In the genomic region with DNA sequence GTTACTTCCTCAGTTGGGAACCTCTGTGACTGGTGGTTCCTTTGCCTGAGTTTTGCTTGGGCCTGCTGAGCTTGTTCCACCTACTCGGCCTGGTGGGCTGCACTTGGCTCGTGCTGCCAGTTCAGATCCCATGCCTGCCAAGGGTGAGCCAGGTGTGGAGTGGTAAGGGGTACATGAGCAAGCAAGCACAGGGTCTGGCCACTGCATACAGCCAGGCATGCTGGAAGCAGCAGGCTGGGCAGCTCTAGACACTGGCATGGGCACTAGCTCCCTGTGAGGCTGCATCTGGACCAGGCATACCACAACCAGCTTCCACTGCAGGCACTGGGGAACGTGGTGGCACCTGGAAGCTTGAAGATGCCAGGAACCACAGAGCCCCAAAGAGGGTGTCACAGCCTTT, we compare ENCODE assay signal across 35 cellular contexts.
"Had no signal": no experiment of that assay in that cellular context is flagged by ENCODE, and none has a peak within 500 bp of the region (broad histone marks: within the 10 kb centered on the region; RNA-seq: fewer than 3 reads in every experiment).

No MANE protein-coding gene starts in this region.

- H3K4me1 Mint-ChIP-seq: activated B cell treated with CpG ODN at 0.5 μM for 24 hours; activated CD4-positive, alpha-beta T cell treated with anti-CD3 and anti-CD28 coated beads, Interleukin-2, amount 10 ng/mL, durations not matched to agents 24 days and 14 days; activated naive CD8-positive, alpha-beta T cell treated with anti-CD3 and anti-CD28 coated beads for 36 hours; activated T-helper 17 cell treated with anti-CD3 and anti-CD28 coated beads, Interleukin-2, amount 50 U/mL, for 72 hours had no signal

- H3K27me3 ChIP-seq: adrenal gland, body of pancreas, brain microvascular endothelial cell, breast epithelium had no signal

- H3K27me3 Mint-ChIP-seq: activated CD4-positive, alpha-beta memory T cell treated with anti-CD3 and anti-CD28 coated beads for 36 hours; activated CD4-positive, alpha-beta T cell treated with anti-CD3 and anti-CD28 coated beads, Interleukin-2, amount 10 ng/mL, durations not matched to agents 24 days and 14 days had no signal

- H3K4me3 Mint-ChIP-seq: activated B cell treated with CpG ODN at 0.5 μM for 24 hours; activated CD4-positive, alpha-beta memory T cell treated with anti-CD3 and anti-CD28 coated beads for 36 hours; activated CD4-positive, alpha-beta T cell treated with anti-CD3 and anti-CD28 coated beads, Interleukin-2, amount 10 ng/mL, durations not matched to agents 24 days and 14 days; activated CD8-positive, alpha-beta T cell treated with anti-CD3 and anti-CD28 coated beads for 36 hours; activated naive CD4-positive, alpha-beta T cell treated with anti-CD3 and anti-CD28 coated beads for 36 hours; activated naive CD8-positive, alpha-beta T cell treated with anti-CD3 and anti-CD28 coated beads for 36 hours; activated T-cell treated with anti-CD3 and anti-CD28 coated beads, Interleukin-2, amount 50 U/mL, for 4 hours; activated T-cell treated with anti-CD3 and anti-CD28 coated beads, Interleukin-2, amount 50 U/mL, for 72 hours; activated T-helper 1 cell treated with anti-CD3 and anti-CD28 coated beads, Interleukin-12 subunit alpha, Interleukin-12 subunit beta, Interleukin-2, Interleukin-4 antibody, amounts not matched to agents 30 ng/mL and 10 ng/mL and 1 ng/mL, durations not matched to agents 14 hours and 24 hours and 36 hours; activated T-helper 17 cell treated with anti-CD3 and anti-CD28 coated beads, Interleukin-2, amount 50 U/mL, for 72 hours; T-helper 1 cell treated with Interleukin-12 subunit alpha and Interleukin-12 subunit beta and Interleukin-4 antibody, amounts not matched to agents 30 μg/mL and 1 μg/mL, for 36 hours; T-helper 2 cell treated with Interferon-gamma antibody and Interleukin-4, amounts not matched to agents 5 μg/mL and 100 μg/mL, for 36 hours had no signal

- H3K9me3 ChIP-seq: adrenal gland had no signal

- H3K36me3 ChIP-seq: adrenal gland, brain microvascular endothelial cell, breast epithelium had no signal

- H3K36me3 Mint-ChIP-seq: activated CD4-positive, alpha-beta memory T cell treated with anti-CD3 and anti-CD28 coated beads for 36 hours; activated naive CD8-positive, alpha-beta T cell treated with anti-CD3 and anti-CD28 coated beads for 36 hours had no signal

- H3K27ac Mint-ChIP-seq: activated B cell treated with CpG ODN at 0.5 μM for 24 hours; activated CD4-positive, alpha-beta memory T cell treated with anti-CD3 and anti-CD28 coated beads for 36 hours; activated CD4-positive, alpha-beta T cell treated with anti-CD3 and anti-CD28 coated beads, Interleukin-2, amount 10 ng/mL, durations not matched to agents 24 days and 14 days; activated CD8-positive, alpha-beta T cell treated with anti-CD3 and anti-CD28 coated beads for 36 hours; activated naive CD4-positive, alpha-beta T cell treated with anti-CD3 and anti-CD28 coated beads for 36 hours; activated naive CD4-positive, alpha-beta T cell treated with anti-CD3 and anti-CD28 coated beads, Interleukin-2, amount 50 U/mL, for 72 hours; activated naive CD8-positive, alpha-beta T cell treated with anti-CD3 and anti-CD28 coated beads for 36 hours; activated T-cell treated with anti-CD3 and anti-CD28 coated beads, Interleukin-2, amount 50 U/mL, for 72 hours; activated T-helper 1 cell treated with anti-CD3 and anti-CD28 coated beads, Interleukin-12 subunit alpha, Interleukin-12 subunit beta, Interleukin-2, Interleukin-4 antibody, amounts not matched to agents 30 ng/mL and 10 ng/mL and 1 ng/mL, durations not matched to agents 14 hours and 24 hours and 36 hours; activated T-helper 17 cell treated with anti-CD3 and anti-CD28 coated beads, Interleukin-2, amount 50 U/mL, for 72 hours; T-helper 1 cell treated with Interleukin-12 subunit alpha and Interleukin-12 subunit beta and Interleukin-4 antibody, amounts not matched to agents 30 μg/mL and 1 μg/mL, for 36 hours; T-helper 2 cell treated with Interferon-gamma antibody and Interleukin-4, amounts not matched to agents 5 μg/mL and 100 μg/mL, for 36 hours had no signal

- H3K4me3 ChIP-seq: adrenal gland, body of pancreas, breast epithelium had no signal

- H3K4me1 ChIP-seq: adrenal gland, body of pancreas, breast epithelium had no signal

- ATAC-seq: activated CD8-positive, alpha-beta T cell treated with anti-CD3 and anti-CD28 coated beads for 36 hours; activated naive CD4-positive, alpha-beta T cell treated with anti-CD3 and anti-CD28 coated beads, Interleukin-2, amount 50 U/mL, for 72 hours; activated T-cell treated with anti-CD3 and anti-CD28 coated beads, Interleukin-2, amount 50 U/mL, for 4 hours; activated T-cell treated with anti-CD3 and anti-CD28 coated beads, Interleukin-2, amount 50 U/mL, for 72 hours; activated T-helper 17 cell treated with anti-CD3 and anti-CD28 coated beads, Interleukin-2, amount 50 U/mL, for 72 hours; body of pancreas had no signal

- DNase-seq: activated B cell treated with CpG ODN at 0.5 μM for 24 hours; activated CD4-positive, alpha-beta memory T cell treated with anti-CD3 and anti-CD28 coated beads for 36 hours; activated CD4-positive, alpha-beta T cell treated with anti-CD3 and anti-CD28 coated beads for 4 hours; activated CD4-positive, alpha-beta T cell treated with anti-CD3 and anti-CD28 coated beads, Interleukin-2, amount 10 ng/mL, durations not matched to agents 24 days and 14 days; activated CD4-positive, alpha-beta T cell treated with anti-CD3 and anti-CD28 coated beads, Interleukin-2, amount 50 U/mL, for 1 hour; activated CD4-positive, alpha-beta T cell treated with anti-CD3 and anti-CD28 coated beads, Interleukin-2, amount 50 U/mL, for 4 hours; activated CD4-positive, CD25-positive, alpha-beta regulatory T cell treated with anti-CD3 and anti-CD28 coated beads, Interleukin-2, amount 50 U/mL, for 72 hours; activated CD8-positive, alpha-beta memory T cell treated with anti-CD3 and anti-CD28 coated beads, Interleukin-2, amount 50 U/mL, for 4 hours; activated CD8-positive, alpha-beta T cell treated with anti-CD3 and anti-CD28 coated beads for 36 hours; activated effector memory CD4-positive, alpha-beta T cell treated with anti-CD3 and anti-CD28 coated beads, Interleukin-2, amount 50 U/mL, for 16 hours; activated gamma-delta T cell treated with Interleukin-2 at 50 U/mL for 16 hours; activated naive CD4-positive, alpha-beta T cell; activated naive CD4-positive, alpha-beta T cell treated with anti-CD3 and anti-CD28 coated beads, Interleukin-2, amount 50 U/mL, for 16 hours; activated naive CD8-positive, alpha-beta T cell treated with anti-CD3 and anti-CD28 coated beads for 36 hours; activated T-cell treated with anti-CD3 and anti-CD28 coated beads for 4 hours; activated T-cell treated with anti-CD3 and anti-CD28 coated beads, Interleukin-2, amount 50 U/mL, for 1 hour; activated T-cell treated with anti-CD3 and anti-CD28 coated beads, Interleukin-2, amount 50 U/mL, for 4 hours; activated T-cell treated with anti-CD3 and anti-CD28 coated beads, Interleukin-2, amount 50 U/mL, for 72 hours; adrenal gland; amniotic stem cell; aorta; body of pancreas; brain microvascular endothelial cell; central memory CD4-positive, alpha-beta T cell; T-helper 1 cell; T-helper 2 cell; T-helper 9 cell had no signal

- H3K27ac ChIP-seq: adrenal gland, body of pancreas, brain microvascular endothelial cell, breast epithelium, VCaP had no signal
